ENCODE assay signal across 6 cellular contexts in the genomic region with DNA sequence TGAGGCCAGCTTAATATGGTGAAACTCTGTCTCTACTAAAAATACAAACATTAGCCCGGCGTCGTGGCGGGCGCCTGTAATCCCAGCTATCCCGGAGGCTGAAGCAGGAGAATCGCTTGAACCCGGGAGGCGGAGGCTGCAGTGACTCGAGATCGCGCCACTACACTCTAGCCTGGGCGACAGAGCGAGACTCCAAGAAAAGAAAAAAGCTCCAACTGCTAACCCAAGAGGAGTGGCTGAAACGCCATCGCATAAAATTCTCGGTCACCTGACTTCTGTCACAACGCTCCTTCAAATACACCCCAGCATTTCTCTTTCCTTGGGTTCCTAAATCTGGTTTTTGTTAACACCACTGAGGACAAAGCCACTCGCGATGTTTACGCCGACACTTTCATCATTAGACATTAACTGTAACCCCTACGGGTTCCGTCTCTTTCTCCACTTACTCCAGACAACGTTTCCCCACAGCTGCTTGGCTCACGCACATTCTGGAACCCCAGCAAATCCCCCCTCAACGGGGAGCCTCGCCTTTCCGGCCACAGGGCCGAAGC.
DNase-seq lines count a peak whose midpoint lies in the region; ATAC-seq and TF ChIP-seq lines count a peak whose summit lies in the region.

No MANE protein-coding gene starts in this region.

- H3K9me3 ChIP-seq in HUES6 (ENCODE audit: control insufficient read depth, insufficient read depth, low read depth, low read length) (no peaks in the 10 kb centered on the region), neutrophil (no peaks in the 10 kb centered on the region)

- H3K27me3 ChIP-seq in HUES6 (ENCODE audit: control insufficient read depth, insufficient read depth, low read length) (no peaks in the 10 kb centered on the region), neutrophil (no peaks in the 10 kb centered on the region)

- TF ChIP-seq CTCF in neutrophil (IDR thresholded peaks at IDR 0.05), result no peak

- H3K4me1 ChIP-seq in HUES6 (ENCODE audit: control insufficient read depth, insufficient read depth, low read length) (peaks cover 3% of the 10 kb centered on the region), neutrophil (ENCODE audit: control insufficient read depth in 1 of 2, insufficient read depth in 1 of 2, low read depth in 1 of 2, low read length in 1 of 2) (peaks cover 59 to 65% of the 10 kb centered on the region in 2 experiments)

- no peaks in the 10 kb centered on the region for H3K9me3 Mint-ChIP-seq in central memory CD8-positive, alpha-beta T cell

- peak overlapping the region; percentile 100 for H3K27ac Mint-ChIP-seq in central memory CD8-positive, alpha-beta T cell (ENCODE audit: low read depth)

- H3K36me3 ChIP-seq in HUES6 (ENCODE audit: control insufficient read depth, insufficient read depth, low read length), result peaks cover 29% of the 10 kb centered on the region
- H3K36me3 ChIP-seq in neutrophil, result peaks cover 28% of the 10 kb centered on the region

- DNase-seq in central memory CD8-positive, alpha-beta T cell (ENCODE audit: low spot score in 2 of 2), result no peak
- no peak for DNase-seq in GM19238 (ENCODE audit: insufficient read length, low spot score)
- DNase-seq in activated gamma-delta T cell treated with Interleukin-2 at 50 U/mL for 16 hours, result no peak

- peak overlapping the region; percentile 94 for H3K9ac ChIP-seq in HUES6 (ENCODE audit: low read length)

- peaks cover 62% of the 10 kb centered on the region for H3K36me3 Mint-ChIP-seq in central memory CD8-positive, alpha-beta T cell (ENCODE audit: insufficient read depth)

- H3K4me1 Mint-ChIP-seq in central memory CD8-positive, alpha-beta T cell, result peaks cover 55% of the 10 kb centered on the region

- H3K27ac ChIP-seq in HUES6 (ENCODE audit: low read depth, low read length) (peak overlapping the region; percentile 92), neutrophil (peak overlapping the region; percentile 99)

- peak overlapping the region; percentile 89 for H3K4me3 Mint-ChIP-seq in central memory CD8-positive, alpha-beta T cell

- peak; percentile 0 for ATAC-seq in GM19035 (IDR thresholded peaks at IDR 0.05; ENCODE audit: unreplicated experiment)
- no peak for ATAC-seq in central memory CD8-positive, alpha-beta T cell (replicated peaks; ENCODE audit: extremely low read depth, poor library complexity, severe bottlenecking)

- H3K4me3 ChIP-seq in HUES6 (ENCODE audit: low read depth, low read length) (peak overlapping the region; percentile 85), neutrophil (ENCODE audit: low read depth in 1 of 2, low read length in 1 of 2) (peak overlapping the region; percentile 87 to 92)

- H3K27me3 Mint-ChIP-seq in central memory CD8-positive, alpha-beta T cell, result no peaks in the 10 kb centered on the region
